In the genomic region with DNA sequence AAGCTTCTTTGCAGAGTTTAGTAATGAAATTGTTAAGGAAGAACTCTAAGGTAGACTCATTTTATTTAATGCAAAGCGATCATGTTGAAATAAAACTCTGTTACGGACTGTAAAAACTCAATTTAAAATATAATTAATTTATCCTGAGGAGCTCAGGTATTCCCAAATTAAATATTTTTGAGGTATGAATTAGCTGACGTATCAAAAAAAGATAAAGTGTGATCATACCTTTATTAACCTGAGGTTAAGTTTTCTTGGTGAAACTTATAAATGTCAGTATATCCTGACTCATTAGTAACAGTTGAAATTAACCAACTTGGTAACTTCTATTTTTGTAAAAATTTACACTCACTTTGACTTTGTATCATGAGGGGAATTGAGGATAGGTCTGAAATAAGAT, we compare ENCODE assay signal across 24 cellular contexts.
A peak's percentile ranks its signal among the peaks of the same experiment; 100 is the strongest.
DNase-seq lines count a peak whose midpoint lies in the region; ATAC-seq, FAIRE-seq and TF ChIP-seq lines count a peak whose summit lies in the region.
"Had no signal": no experiment of that assay in that cellular context is flagged by ENCODE, and none has a peak within 500 bp of the region (broad histone marks: within the 10 kb centered on the region; RNA-seq: fewer than 3 reads in every experiment).

No MANE protein-coding gene starts in this region.

- no peak overlapping the region for H2BK20ac ChIP-seq in IMR-90 (ENCODE audit: low read depth, low read length)

- dilution Hi-C loops in IMR-90 (cut with HindIII; ENCODE audit: low sequenced_read_pairs, unreplicated experiment) = no loop called here

- no peak overlapping the region for H3K4me3 Mint-ChIP-seq in activated CD4-positive, alpha-beta T cell treated with anti-CD3 and anti-CD28 coated beads for 36 hours
- H3K4me3 Mint-ChIP-seq: B cell; CD4-positive, alpha-beta memory T cell; CD8-positive, alpha-beta memory T cell had no signal

- DNase-seq in A549 (ENCODE audit: low read depth in 1 of 2, low spot score in 1 of 2) = no peak
- DNase-seq in IMR-90 = no peak
- no peak for DNase-seq in activated CD4-positive, alpha-beta T cell treated with anti-CD3 and anti-CD28 coated beads for 36 hours
- DNase-seq in colonic mucosa = no peak
- DNase-seq: 8988T; AML-193; CD4-positive, alpha-beta memory T cell; CD8-positive, alpha-beta memory T cell; COR-L47; DMS 273 treated with DMSO at 0.1 percent for 48 hours; DMS153; DMS53; DMS79; DND-41; EL; GDM1 had no signal

- no peak for TF ChIP-seq EP300 in A549 (IDR thresholded peaks at IDR 0.05)

- H2AK9ac ChIP-seq in IMR-90 (replicated peaks; ENCODE audit: low read depth, low read length, poor library complexity) = no peak overlapping the region

- H2AK5ac ChIP-seq in IMR-90 (ENCODE audit: low read depth, low read length) = no peak overlapping the region

- no peak overlapping the region for H3K4ac ChIP-seq in IMR-90 (ENCODE audit: low read depth, low read length)

- intact Hi-C loops in IMR-90 (cut with micrococcal nuclease) (no loop called here), colonic mucosa (cut with DNase I) (no loop called here)
- intact Hi-C loops in activated CD4-positive, alpha-beta T cell treated with anti-CD3 and anti-CD28 coated beads for 36 hours (cut with DNase I, micrococcal nuclease) = no loop called here

- no peak overlapping the region for H2BK15ac ChIP-seq in IMR-90 (ENCODE audit: low read depth, low read length)

- H3K4me3 ChIP-seq in A549 = no peak overlapping the region
- H3K4me3 ChIP-seq in IMR-90 (ENCODE audit: insufficient read depth, low read depth, low read length) = no peak overlapping the region
- H3K4me3 ChIP-seq in colonic mucosa = no peak overlapping the region
- H3K4me3 ChIP-seq: BLaER1 treated with 17β-estradiol and CSF1 and Interleukin-3, amounts not matched to agents 10 nM and 100 nM; GM12878 had no signal

- H3K14ac ChIP-seq in IMR-90 (replicated peaks; ENCODE audit: low read depth, low read length) = no peak overlapping the region

- TF ChIP-seq RAD21 in A549 (conservative IDR thresholded peaks at IDR 0.05 in 1 of 2, IDR thresholded peaks at IDR 0.05 in 1 of 2) = no peak
- no peak for TF ChIP-seq RAD21 in IMR-90 (IDR thresholded peaks at IDR 0.05; ENCODE audit: low read length)

- H3K9me1 ChIP-seq in IMR-90 (ENCODE audit: insufficient read depth, low read length) = no peaks in the 10 kb centered on the region

- H3K23ac ChIP-seq in IMR-90 (ENCODE audit: low read depth, low read length) = no peak overlapping the region

- H3K9me3 ChIP-seq in A549 (no peaks in the 10 kb centered on the region), IMR-90 (ENCODE audit: control insufficient read depth, insufficient read depth, low read length) (no peaks in the 10 kb centered on the region), colonic mucosa (no peaks in the 10 kb centered on the region)
- H3K9me3 ChIP-seq: BLaER1 treated with 17β-estradiol and CSF1 and Interleukin-3, amounts not matched to agents 10 nM and 100 nM had no signal

- H3K4me1 ChIP-seq in A549 = peaks cover 13% of the 10 kb centered on the region; the same call in 2 of the 3 replicates
- H3K4me1 ChIP-seq in IMR-90 (ENCODE audit: control insufficient read depth, insufficient read depth, low read length) = no peaks in the 10 kb centered on the region
- H3K4me1 ChIP-seq in colonic mucosa = no peaks in the 10 kb centered on the region
- H3K4me1 ChIP-seq: BLaER1 treated with 17β-estradiol and CSF1 and Interleukin-3, amounts not matched to agents 10 nM and 100 nM had no signal

- no peaks in the 10 kb centered on the region for H3K9me3 Mint-ChIP-seq in activated CD4-positive, alpha-beta T cell treated with anti-CD3 and anti-CD28 coated beads for 36 hours (ENCODE audit: low read depth)

- H3K36me3 ChIP-seq in IMR-90 (ENCODE audit: control insufficient read depth, insufficient read depth, low read length) = no peaks in the 10 kb centered on the region
- no peaks in the 10 kb centered on the region for H3K36me3 ChIP-seq in colonic mucosa

- H3K27ac ChIP-seq in A549 (no peak overlapping the region), IMR-90 (ENCODE audit: insufficient read depth, low read length) (no peak overlapping the region), colonic mucosa (no peak overlapping the region)
- H3K27ac ChIP-seq: BLaER1 treated with 17β-estradiol and CSF1 and Interleukin-3, amounts not matched to agents 10 nM and 100 nM; C4-2B had no signal

- ATAC-seq in A549 (no peak), IMR-90 (ENCODE audit: low read depth) (no peak)
- ATAC-seq in activated CD4-positive, alpha-beta T cell treated with anti-CD3 and anti-CD28 coated beads for 36 hours = no peak
- ATAC-seq: GM12878 had no signal

- no TSS peak for BruUV-seq in IMR-90 (replicated peaks; lab: Mats Ljungman, UMichigan)

- no peak overlapping the region for H3K4me2 ChIP-seq in A549
- H3K4me2 ChIP-seq in IMR-90 (ENCODE audit: low read depth, low read length) = no peak overlapping the region
- H3K4me2 ChIP-seq: BLaER1 treated with 17β-estradiol and CSF1 and Interleukin-3, amounts not matched to agents 10 nM and 100 nM had no signal

- peaks cover 20% of the 10 kb centered on the region for H3K36me3 Mint-ChIP-seq in activated CD4-positive, alpha-beta T cell treated with anti-CD3 and anti-CD28 coated beads for 36 hours (ENCODE audit: low read depth)

- TF ChIP-seq POLR2A in A549 (IDR thresholded peaks at IDR 0.05; ENCODE audit: low read length) (no peak), IMR-90 (IDR thresholded peaks at IDR 0.05; ENCODE audit: low read depth, low read length) (no peak)

- POLR2A ChIA-PET in A549 (lab: Yijun Ruan, JAX) = no interaction called here
- POLR2A ChIA-PET in IMR-90 (lab: Charles Lee; ENCODE audit: unreplicated experiment) = no interaction called here
- POLR2A ChIA-PET in activated CD4-positive, alpha-beta T cell treated with anti-CD3 and anti-CD28 coated beads for 36 hours (lab: Charles Lee) = no interaction called here

- H2AFZ ChIP-seq in IMR-90 (replicated peaks; ENCODE audit: low read length, poor library complexity) = no peak overlapping the region

- H3K27me3 Mint-ChIP-seq in activated CD4-positive, alpha-beta T cell treated with anti-CD3 and anti-CD28 coated beads for 36 hours = no peaks in the 10 kb centered on the region
- H3K27me3 Mint-ChIP-seq: B cell; CD4-positive, alpha-beta memory T cell; CD8-positive, alpha-beta memory T cell had no signal

- WGBS in A549 (ENCODE audit: missing lambda C conversion rate) = 92% methylated on average over 3 of the region's 3 CpGs
- WGBS in IMR-90 (ENCODE audit: extremely low coverage in 2 of 2, insufficient read length in 1 of 2), 2 experiments = no CpG with 5 or more reads among the region's 3 CpGs

- no peaks in the 10 kb centered on the region for H4K20me1 ChIP-seq in IMR-90 (ENCODE audit: insufficient read depth, low read length)
- H4K20me1 ChIP-seq: BLaER1 treated with 17β-estradiol and CSF1 and Interleukin-3, amounts not matched to agents 10 nM and 100 nM had no signal

- TF ChIP-seq CTCF in A549 (IDR thresholded peaks at IDR 0.05) = no peak
- no peak for TF ChIP-seq CTCF in IMR-90 (conservative IDR thresholded peaks at IDR 0.05; ENCODE audit: low read depth, low read length)
- no peak for TF ChIP-seq CTCF in colonic mucosa (IDR thresholded peaks at IDR 0.05)

- H3K27ac Mint-ChIP-seq in activated CD4-positive, alpha-beta T cell treated with anti-CD3 and anti-CD28 coated beads for 36 hours = no peak overlapping the region
- H3K27ac Mint-ChIP-seq: B cell; CD4-positive, alpha-beta memory T cell; CD8-positive, alpha-beta memory T cell had no signal

- no peak overlapping the region for H3K56ac ChIP-seq in IMR-90 (ENCODE audit: extremely low read depth, insufficient read depth, low read length)

- H3K9ac ChIP-seq in IMR-90 (ENCODE audit: low read depth, low read length) (no peak overlapping the region), colonic mucosa (ENCODE audit: low read depth in 2 of 2, low read length in 2 of 2) (no peak overlapping the region)
- H3K9ac ChIP-seq: BLaER1 treated with 17β-estradiol and CSF1 and Interleukin-3, amounts not matched to agents 10 nM and 100 nM had no signal

- no peak overlapping the region for H4K5ac ChIP-seq in IMR-90 (ENCODE audit: low read depth, low read length)

- no peaks in the 10 kb centered on the region for H3K4me1 Mint-ChIP-seq in activated CD4-positive, alpha-beta T cell treated with anti-CD3 and anti-CD28 coated beads for 36 hours
- H3K4me1 Mint-ChIP-seq: B cell; CD8-positive, alpha-beta memory T cell had no signal

- H4K91ac ChIP-seq in IMR-90 (ENCODE audit: insufficient read depth, low read depth, low read length) = no peak overlapping the region

- H2BK120ac ChIP-seq in IMR-90 (ENCODE audit: low read depth, low read length) = no peak overlapping the region

- CTCF ChIA-PET in A549 (lab: Yijun Ruan, JAX) (no interaction called here), IMR-90 (lab: Yijun Ruan, JAX) (no interaction called here)
- CTCF ChIA-PET in activated CD4-positive, alpha-beta T cell treated with anti-CD3 and anti-CD28 coated beads for 36 hours (lab: Charles Lee) = interaction anchor here (0.8 to 1.0 kb wide), 2 partner anchors 18 to 91 kb away, joined by 3 to 4 read pairs; no protein-coding TSS in a partner anchor

- in situ Hi-C loops in IMR-90 (cut with MboI; ENCODE audit: low sequenced_read_pairs) = no loop called here

- no peak overlapping the region for H3K18ac ChIP-seq in IMR-90 (ENCODE audit: low read depth, low read length)

- H3K27me3 ChIP-seq in IMR-90 (ENCODE audit: control insufficient read depth, insufficient read depth, low read length) (no peaks in the 10 kb centered on the region), colonic mucosa (no peaks in the 10 kb centered on the region)
- H3K27me3 ChIP-seq: BLaER1 treated with 17β-estradiol and CSF1 and Interleukin-3, amounts not matched to agents 10 nM and 100 nM had no signal

- H3K79me1 ChIP-seq in IMR-90 (ENCODE audit: low read depth in 1 of 2, low read length in 2 of 2) = no peaks in the 10 kb centered on the region

- no peak overlapping the region for H2BK5ac ChIP-seq in IMR-90 (ENCODE audit: low read depth, low read length, poor library complexity, severe bottlenecking)

- FAIRE-seq in A549 (lab: Jason Lieb, UNC) = no peak
- FAIRE-seq in islet of Langerhans (lab: Jason Lieb, UNC) = peak; percentile 30
- FAIRE-seq: A204.1, GM12878, GM12892, GM18507 had no signal

- H4K8ac ChIP-seq in IMR-90 (ENCODE audit: low read depth in 2 of 2, low read length in 2 of 2) = no peak overlapping the region

TF ChIP-seq in A549, 52 proteins besides CTCF, POLR2A, EP300 and RAD21:
- no peak for TF ChIP-seq NFE2L2 (conservative IDR thresholded peaks at IDR 0.05; ENCODE audit: low read length)
- TF ChIP-seq MAFK (IDR thresholded peaks at IDR 0.05; ENCODE audit: partially characterized antibody) = peak; percentile 67
TF ChIP-seq in A549: peak in this region for 1.

TF ChIP-seq in IMR-90, 13 proteins besides CTCF, POLR2A, EP300 and RAD21:
- TF ChIP-seq MXI1 (IDR thresholded peaks at IDR 0.05; ENCODE audit: borderline replicate concordance, low read depth, low read length) (no peak), SMC3 (IDR thresholded peaks at IDR 0.05; ENCODE audit: low read depth, low read length) (no peak), MAFK (IDR thresholded peaks at IDR 0.05; ENCODE audit: low read depth, low read length) (peak; percentile 57)
